Comparison of ENCODE assay signal across 8 cellular contexts in the genomic region with DNA sequence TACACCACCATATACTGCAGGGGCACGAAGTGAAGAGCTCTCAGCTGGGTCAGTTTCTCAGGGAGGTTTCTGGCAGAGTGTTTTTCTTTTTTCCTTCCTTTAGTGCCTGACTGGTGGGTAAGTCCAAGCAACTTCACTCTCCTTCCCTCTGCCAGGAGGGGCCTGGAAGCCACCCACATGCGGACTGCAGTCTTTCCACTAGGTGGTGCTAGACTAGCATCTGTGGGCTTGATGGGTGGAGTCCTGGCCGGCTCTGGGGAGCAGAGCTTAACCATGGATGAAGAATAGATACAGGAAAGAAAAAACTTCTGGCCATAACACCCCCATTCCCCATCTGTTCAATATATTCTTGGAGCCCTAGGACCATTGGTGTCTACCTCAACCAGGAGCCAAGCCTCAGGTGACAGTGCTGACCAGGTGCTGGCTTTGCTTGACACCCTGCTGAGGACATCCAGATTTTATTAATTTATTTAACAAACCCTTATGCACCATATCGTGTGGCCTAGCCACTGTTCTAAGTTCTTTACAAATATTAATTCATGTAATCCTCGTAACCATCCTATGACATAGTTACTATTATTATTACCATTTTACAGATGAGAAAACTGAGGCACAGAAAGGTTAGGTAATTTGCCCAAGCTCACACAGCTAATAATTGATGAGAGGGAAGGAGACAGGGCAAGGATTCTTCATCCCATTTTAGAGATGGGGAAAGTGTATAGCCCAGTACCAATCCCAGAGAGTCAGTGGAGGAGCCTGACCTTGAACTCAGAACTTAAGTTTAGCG.
DNase-seq lines count a peak whose midpoint lies in the region; ATAC-seq and TF ChIP-seq lines count a peak whose summit lies in the region.

No MANE protein-coding gene starts in this region.

- H2BK120ac ChIP-seq in H9 (ENCODE audit: low read depth, low read length, poor library complexity, severe bottlenecking) = no peak overlapping the region

- H3K23ac ChIP-seq in H9 (ENCODE audit: insufficient read length, low read depth, low read length) = no peak overlapping the region

- H3K14ac ChIP-seq in H9 (ENCODE audit: insufficient read depth, low read length) = no peak overlapping the region

- no peak overlapping the region for H3K4ac ChIP-seq in H9 (ENCODE audit: low read depth, low read length)

- no peak overlapping the region for H3K9ac ChIP-seq in H9 (ENCODE audit: extremely low read depth, insufficient read length, low read length)

- H2AFZ ChIP-seq in H9 (ENCODE audit: low read length) = no peak overlapping the region

- DNase-seq in CMK (ENCODE audit: low read depth) (peak; percentile 71), H9 (peak; percentile 84), NCI-H446 treated with DMSO at 0.1 percent for 48 hours (lab: John Stamatoyannopoulos, UW) (peak; percentile 82), fibroblast of villous mesenchyme (ENCODE audit: low read depth) (peak; percentile 33), progenitor cell of endocrine pancreas (ENCODE audit: low spot score, unreplicated experiment) (peak; percentile 37), T1000 (lab: John Stamatoyannopoulos, UW) (no peak)
- DNase-seq in activated CD4-positive, alpha-beta T cell treated with anti-CD3 and anti-CD28 coated beads, Interleukin-2, amount 50 U/mL, for 48 hours = peak; percentile 54 to 63

- H2BK15ac ChIP-seq in H9 (ENCODE audit: low read depth, low read length) = no peak overlapping the region

- no peak overlapping the region for H3K4me3 ChIP-seq in fibroblast of villous mesenchyme (ENCODE audit: low read depth, low read length)

- ATAC-seq in HG02610 (IDR thresholded peaks at IDR 0.05; ENCODE audit: unreplicated experiment) = no peak

- H3K9me3 Mint-ChIP-seq in H9 (no peaks in the 10 kb centered on the region), progenitor cell of endocrine pancreas (ENCODE audit: low read depth) (no peaks in the 10 kb centered on the region)

- no peaks in the 10 kb centered on the region for H3K23me2 ChIP-seq in H9 (ENCODE audit: insufficient read length, low read depth, low read length, poor library complexity, severe bottlenecking)

- no peak overlapping the region for H2BK20ac ChIP-seq in H9 (ENCODE audit: low read depth, low read length, poor library complexity, severe bottlenecking)

- H3K18ac ChIP-seq in H9 (ENCODE audit: insufficient read length, low read depth, low read length) = no peak overlapping the region

- H3K27me3 Mint-ChIP-seq in H9 (ENCODE audit: low read depth) (peaks cover 4% of the 10 kb centered on the region), progenitor cell of endocrine pancreas (peaks cover 18% of the 10 kb centered on the region)

- no peak overlapping the region for H4K5ac ChIP-seq in H9 (ENCODE audit: insufficient read length, low read depth, low read length)

- H3T11ph ChIP-seq in H9 (ENCODE audit: low read length) = no peak overlapping the region

- peaks cover 3% of the 10 kb centered on the region for H4K20me1 ChIP-seq in H9 (ENCODE audit: control insufficient read depth, insufficient read depth, insufficient read length)

- H3K27ac ChIP-seq in H9 (ENCODE audit: insufficient read length, low read depth, low read length) = no peak overlapping the region

- no peak overlapping the region for H4K8ac ChIP-seq in H9 (replicated peaks; ENCODE audit: insufficient read length, low read depth, low read length)

- TF ChIP-seq CTCF in H9 (conservative IDR thresholded peaks at IDR 0.05) (peak; percentile 95), fibroblast of villous mesenchyme (IDR thresholded peaks at IDR 0.05; ENCODE audit: insufficient read depth, low read depth, low read length) (peak; percentile 67), progenitor cell of endocrine pancreas (IDR thresholded peaks at IDR 0.05; ENCODE audit: unreplicated experiment) (peak; percentile 80)

- no peak overlapping the region for H3K4me2 ChIP-seq in H9 (ENCODE audit: insufficient read depth, insufficient read length, low read length)

- H3K27ac Mint-ChIP-seq in H9 (no peak overlapping the region), progenitor cell of endocrine pancreas (no peak overlapping the region)

- H3K4me1 Mint-ChIP-seq in H9 (no peaks in the 10 kb centered on the region; a peak in 1 of 4 replicates), progenitor cell of endocrine pancreas (ENCODE audit: low read depth) (no peaks in the 10 kb centered on the region)

- H3K79me1 ChIP-seq in H9 (ENCODE audit: insufficient read depth, low read depth, low read length, poor library complexity, severe bottlenecking) = no peaks in the 10 kb centered on the region

- H3K4me3 Mint-ChIP-seq in H9 = no peak overlapping the region
- no peak overlapping the region for H3K4me3 Mint-ChIP-seq in progenitor cell of endocrine pancreas (ENCODE audit: low read depth)

- no peak overlapping the region for H4K91ac ChIP-seq in H9 (ENCODE audit: insufficient read length, low read depth, low read length)

- no peaks in the 10 kb centered on the region for H3K9me3 ChIP-seq in H9 (ENCODE audit: control insufficient read depth, low read depth, low read length)

- no peak overlapping the region for H2BK12ac ChIP-seq in H9 (ENCODE audit: insufficient read length, low read depth, low read length)

- H2BK5ac ChIP-seq in H9 (ENCODE audit: insufficient read length, low read length) = no peak overlapping the region

- no CpG with 5 or more reads among the region's 6 CpGs for WGBS in H9 (ENCODE audit: extremely low coverage, insufficient read length, low lambda C conversion rate)

- H3K27me3 ChIP-seq in H9 (ENCODE audit: insufficient read depth, low read length) = no peaks in the 10 kb centered on the region

- no peaks in the 10 kb centered on the region for H3K4me1 ChIP-seq in H9 (ENCODE audit: insufficient read depth, low read length)

- no peak overlapping the region for H2AK5ac ChIP-seq in H9 (ENCODE audit: insufficient read length, low read length)

- no peak overlapping the region for H3K56ac ChIP-seq in H9 (ENCODE audit: insufficient read length, low read depth, low read length)

- H3K79me2 ChIP-seq in H9 (ENCODE audit: insufficient read depth, low read length) = no peaks in the 10 kb centered on the region

- no peaks in the 10 kb centered on the region for H3K36me3 Mint-ChIP-seq in H9 (ENCODE audit: insufficient read depth in 1 of 3, low read depth in 3 of 3)
- H3K36me3 Mint-ChIP-seq in progenitor cell of endocrine pancreas (ENCODE audit: insufficient read depth) = no peaks in the 10 kb centered on the region
